Comparison of ENCODE assay signal across 8 cellular contexts in genomic region chr1:76075188-76075489, GRCh38. TPM values are rescaled to one million over a fixed set of nuclear protein-coding genes. Genes with fewer than 3 reads are reported as not detected.
DNase-seq lines count a peak whose midpoint lies in the region; ATAC-seq and TF ChIP-seq lines count a peak whose summit lies in the region.

No MANE protein-coding gene starts in this region.

- POLR2A ChIA-PET in activated B cell treated with CpG ODN at 0.5 μM for 24 hours (lab: Charles Lee) = interaction anchor here (0.9 to 1.4 kb wide), 3 partner anchors 61 to 1929 kb away, joined by 3 to 5 read pairs (median 3); partner anchors contain the start of genes DNAJB4 and RABGGTB

- H3K4me1 ChIP-seq in ES-I3 (ENCODE audit: insufficient read depth, low read length) = peaks cover 4% of the 10 kb centered on the region; the same call in 1 of the 2 replicates

- CTCF ChIA-PET in activated B cell treated with CpG ODN at 0.5 μM for 24 hours (lab: Charles Lee) = no interaction called here

- peaks cover 2% of the 10 kb centered on the region for H3K9me3 Mint-ChIP-seq in activated B cell treated with CpG ODN at 0.5 μM for 24 hours

- peaks cover 2% of the 10 kb centered on the region for H3K36me3 Mint-ChIP-seq in activated B cell treated with CpG ODN at 0.5 μM for 24 hours (ENCODE audit: low read depth)

- H3K4me3 ChIP-seq in fibroblast of villous mesenchyme (ENCODE audit: low read depth, low read length) = peak overlapping the region; percentile 64
- H3K4me3 ChIP-seq in retinal pigment epithelial cell (ENCODE audit: low read length) = peak overlapping the region; percentile 66

- H3K27me3 Mint-ChIP-seq in activated B cell treated with CpG ODN at 0.5 μM for 24 hours = peaks cover 9% of the 10 kb centered on the region

- no peak for TF ChIP-seq CTCF in activated B cell treated with CpG ODN at 0.5 μM for 24 hours (IDR thresholded peaks at IDR 0.05)
- no peak for TF ChIP-seq CTCF in fibroblast of villous mesenchyme (IDR thresholded peaks at IDR 0.05; ENCODE audit: insufficient read depth, low read depth, low read length)
- TF ChIP-seq CTCF in retinal pigment epithelial cell (conservative IDR thresholded peaks at IDR 0.05; ENCODE audit: low read depth, low read length) = no peak

- peak overlapping the region; percentile 70 for H3K9ac ChIP-seq in ES-I3 (ENCODE audit: low read depth, low read length)

- H3K4me1 Mint-ChIP-seq in activated B cell treated with CpG ODN at 0.5 μM for 24 hours = peaks cover 40% of the 10 kb centered on the region

- H3K36me3 ChIP-seq in ES-I3 (ENCODE audit: insufficient read depth, low read length) = no peaks in the 10 kb centered on the region

- intact Hi-C loops in activated B cell treated with CpG ODN at 0.5 μM for 24 hours (cut with micrococcal nuclease) (loop anchor here (1.0 to 10.0 kb wide), 9 partner anchors 144 to 1930 kb away; partner anchors contain the start of genes AK5, DNAJB4, FPGT and FUBP1), posterior vena cava (cut with DNase I) (no loop called here)

- H3K4me3 Mint-ChIP-seq in activated B cell treated with CpG ODN at 0.5 μM for 24 hours = peak overlapping the region; percentile 88

- H3K27ac Mint-ChIP-seq in activated B cell treated with CpG ODN at 0.5 μM for 24 hours = peak overlapping the region; percentile 79

- ATAC-seq in activated B cell treated with CpG ODN at 0.5 μM for 24 hours (ENCODE audit: low read depth) (no peak), GM19035 (IDR thresholded peaks at IDR 0.05; ENCODE audit: unreplicated experiment) (no peak)

- DNase-seq in activated B cell treated with CpG ODN at 0.5 μM for 24 hours (no peak), fibroblast of villous mesenchyme (ENCODE audit: low read depth) (no peak), retinal pigment epithelial cell (ENCODE audit: low read depth) (no peak), posterior vena cava (ENCODE audit: low spot score) (no peak), NCI-H1417 (lab: John Stamatoyannopoulos, UW) (no peak), NCI-H1436 (lab: John Stamatoyannopoulos, UW) (no peak)

- H3K9me3 ChIP-seq in ES-I3 (ENCODE audit: control insufficient read depth, insufficient read depth, low read length) = no peaks in the 10 kb centered on the region

RNA-seq across cellular contexts. Expression of gene ST6GALNAC3, which starts 0.6 kb away (rescaled TPM):
- total RNA-seq in activated B cell treated with CpG ODN at 0.5 μM for 24 hours (9.1 and 12.6 TPM in 2 replicates), fibroblast of villous mesenchyme (1.3 TPM in 2 replicates), posterior vena cava (10 to 100 TPM; 12.9 to 18.9 TPM)
